In genomic region chr17:7179317-7180254, GRCh38 we compare ENCODE assay signal across 3 cellular contexts.
TF ChIP-seq lines count a peak whose summit lies in the region.

A gene with protein sequence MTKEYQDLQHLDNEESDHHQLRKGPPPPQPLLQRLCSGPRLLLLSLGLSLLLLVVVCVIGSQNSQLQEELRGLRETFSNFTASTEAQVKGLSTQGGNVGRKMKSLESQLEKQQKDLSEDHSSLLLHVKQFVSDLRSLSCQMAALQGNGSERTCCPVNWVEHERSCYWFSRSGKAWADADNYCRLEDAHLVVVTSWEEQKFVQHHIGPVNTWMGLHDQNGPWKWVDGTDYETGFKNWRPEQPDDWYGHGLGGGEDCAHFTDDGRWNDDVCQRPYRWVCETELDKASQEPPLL (minus strand): TSS chr17:7179370. CDS start chr17:7178563, 807 bp downstream.

TF ChIP-seq in H1, 55 proteins besides CTCF, POLR2A, EP300 and RAD21:
- no peak for TF ChIP-seq CTBP2 (IDR thresholded peaks at IDR 0.05; ENCODE audit: borderline replicate concordance, insufficient read depth, insufficient read length, low read length)
- TF ChIP-seq SUZ12 (IDR thresholded peaks at IDR 0.05; ENCODE audit: low read length): no peak
- no peak for TF ChIP-seq RFX5 (IDR thresholded peaks at IDR 0.05; ENCODE audit: borderline replicate concordance, low read depth, low read length)
- TF ChIP-seq SRF (IDR thresholded peaks at IDR 0.05; ENCODE audit: low read depth, low read length): no peak
- no peak for TF ChIP-seq E2F6 (IDR thresholded peaks at IDR 0.05)
- TF ChIP-seq NRF1 (IDR thresholded peaks at IDR 0.05; ENCODE audit: low read depth, low read length): no peak
- TF ChIP-seq EZH2 (IDR thresholded peaks at IDR 0.05; ENCODE audit: low read depth, low read length, severe bottlenecking): no peak
- TF ChIP-seq CHD2 (IDR thresholded peaks at IDR 0.05; ENCODE audit: low read length): no peak
- TF ChIP-seq SIRT6 (IDR thresholded peaks at IDR 0.05; ENCODE audit: low read length): no peak
- no peak for TF ChIP-seq PHF8 (conservative IDR thresholded peaks at IDR 0.05; ENCODE audit: low read depth, low read length)

TF ChIP-seq in neural cell, 6 proteins besides CTCF, POLR2A, EP300 and RAD21:
- TF ChIP-seq, protein P1, sequence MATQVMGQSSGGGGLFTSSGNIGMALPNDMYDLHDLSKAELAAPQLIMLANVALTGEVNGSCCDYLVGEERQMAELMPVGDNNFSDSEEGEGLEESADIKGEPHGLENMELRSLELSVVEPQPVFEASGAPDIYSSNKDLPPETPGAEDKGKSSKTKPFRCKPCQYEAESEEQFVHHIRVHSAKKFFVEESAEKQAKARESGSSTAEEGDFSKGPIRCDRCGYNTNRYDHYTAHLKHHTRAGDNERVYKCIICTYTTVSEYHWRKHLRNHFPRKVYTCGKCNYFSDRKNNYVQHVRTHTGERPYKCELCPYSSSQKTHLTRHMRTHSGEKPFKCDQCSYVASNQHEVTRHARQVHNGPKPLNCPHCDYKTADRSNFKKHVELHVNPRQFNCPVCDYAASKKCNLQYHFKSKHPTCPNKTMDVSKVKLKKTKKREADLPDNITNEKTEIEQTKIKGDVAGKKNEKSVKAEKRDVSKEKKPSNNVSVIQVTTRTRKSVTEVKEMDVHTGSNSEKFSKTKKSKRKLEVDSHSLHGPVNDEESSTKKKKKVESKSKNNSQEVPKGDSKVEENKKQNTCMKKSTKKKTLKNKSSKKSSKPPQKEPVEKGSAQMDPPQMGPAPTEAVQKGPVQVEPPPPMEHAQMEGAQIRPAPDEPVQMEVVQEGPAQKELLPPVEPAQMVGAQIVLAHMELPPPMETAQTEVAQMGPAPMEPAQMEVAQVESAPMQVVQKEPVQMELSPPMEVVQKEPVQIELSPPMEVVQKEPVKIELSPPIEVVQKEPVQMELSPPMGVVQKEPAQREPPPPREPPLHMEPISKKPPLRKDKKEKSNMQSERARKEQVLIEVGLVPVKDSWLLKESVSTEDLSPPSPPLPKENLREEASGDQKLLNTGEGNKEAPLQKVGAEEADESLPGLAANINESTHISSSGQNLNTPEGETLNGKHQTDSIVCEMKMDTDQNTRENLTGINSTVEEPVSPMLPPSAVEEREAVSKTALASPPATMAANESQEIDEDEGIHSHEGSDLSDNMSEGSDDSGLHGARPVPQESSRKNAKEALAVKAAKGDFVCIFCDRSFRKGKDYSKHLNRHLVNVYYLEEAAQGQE (IDR thresholded peaks at IDR 0.05; ENCODE audit: borderline replicate concordance): no peak
- TF ChIP-seq EZH2 (IDR thresholded peaks at IDR 0.05; ENCODE audit: borderline replicate concordance, insufficient read depth, low read length, poor library complexity, severe bottlenecking): no peak
- TF ChIP-seq SMC3 (conservative IDR thresholded peaks at IDR 0.05; ENCODE audit: poor library complexity): no peak
- TF ChIP-seq MXI1 (conservative IDR thresholded peaks at IDR 0.05; ENCODE audit: poor library complexity, severe bottlenecking): no peak
- TF ChIP-seq TAF1 (IDR thresholded peaks at IDR 0.05; ENCODE audit: low read depth): no peak
- no peak for TF ChIP-seq POLR2AphosphoS5 (IDR thresholded peaks at IDR 0.05)

TF ChIP-seq in GM12891, 5 proteins besides CTCF, POLR2A, EP300 and RAD21:
- TF ChIP-seq SPI1 (IDR thresholded peaks at IDR 0.05; ENCODE audit: low read depth, low read length): no peak
- TF ChIP-seq POU2F2 (IDR thresholded peaks at IDR 0.05; ENCODE audit: low read depth, low read length): no peak
- TF ChIP-seq TAF1 (IDR thresholded peaks at IDR 0.05; ENCODE audit: low read depth, low read length): no peak
- TF ChIP-seq PAX5 (IDR thresholded peaks at IDR 0.05; ENCODE audit: insufficient read depth, low read length, severe bottlenecking): no peak
- TF ChIP-seq POLR2AphosphoS5 (IDR thresholded peaks at IDR 0.05; ENCODE audit: low read depth, low read length): no peak
